8 cellular contexts compared by ENCODE assay signal in genomic region chr20:6142348-6142993, GRCh38. TPM values are rescaled to one million over a fixed set of nuclear protein-coding genes. Genes with fewer than 3 reads are reported as not detected.
DNase-seq lines count a peak whose midpoint lies in the region; ATAC-seq, FAIRE-seq and TF ChIP-seq lines count a peak whose summit lies in the region.

No MANE protein-coding gene starts in this region.

- H3K27me3 Mint-ChIP-seq in type B pancreatic cell: peaks cover 19% of the 10 kb centered on the region

- H3K4me3 ChIP-seq in WI38 (ENCODE audit: low read depth, low read length): no peak overlapping the region

- peak; percentile 89 for ATAC-seq in HG02885 (IDR thresholded peaks at IDR 0.05; ENCODE audit: poor library complexity, unreplicated experiment)

- no peak overlapping the region for H3K4me3 Mint-ChIP-seq in type B pancreatic cell

- peak; percentile 37 for DNase-seq in activated gamma-delta T cell treated with Interleukin-2 at 50 U/mL for 16 hours
- DNase-seq in activated gamma-delta T cell (lab: John Stamatoyannopoulos, UW): no peak
- peak; percentile 2 for DNase-seq in NCI-H2107 treated with DMSO at 0.1 percent for 48 hours (lab: John Stamatoyannopoulos, UW; ENCODE audit: unreplicated experiment)
- peak; percentile 74 for DNase-seq in middle frontal gyrus (ENCODE audit: extremely low spot score, low spot score)
- DNase-seq in type B pancreatic cell (ENCODE audit: extremely low spot score, unreplicated experiment): no peak

- H3K36me3 Mint-ChIP-seq in type B pancreatic cell: no peaks in the 10 kb centered on the region

- no peak overlapping the region for H3K27ac Mint-ChIP-seq in type B pancreatic cell

- peak; percentile 85 for FAIRE-seq in endometrium (lab: Jason Lieb, UNC)

- peak; percentile 65 for TF ChIP-seq CTCF in WI38 (IDR thresholded peaks at IDR 0.05; ENCODE audit: low read depth, low read length)
- TF ChIP-seq CTCF in type B pancreatic cell (conservative IDR thresholded peaks at IDR 0.05): peak; percentile 92

- peaks cover 4% of the 10 kb centered on the region for H3K4me1 Mint-ChIP-seq in type B pancreatic cell (ENCODE audit: unreplicated experiment)

- no peaks in the 10 kb centered on the region for H3K9me3 Mint-ChIP-seq in type B pancreatic cell

RNA-seq across cellular contexts. Expression of gene FERMT1, which starts 19.6 kb away (rescaled TPM):
- 7.1 and 11.5 TPM in 2 replicates for total RNA-seq in type B pancreatic cell (ENCODE audit: low replicate concordance)

Comparison
In these comparisons a context has a peak if more than half of its experiments do, and no peak if none do; other contexts are left out.
1. DNase-seq: peak in activated gamma-delta T cell treated with Interleukin-2 at 50 U/mL for 16 hours (single experiment), NCI-H2107 treated with DMSO at 0.1 percent for 48 hours (single experiment) and middle frontal gyrus (single experiment); none in activated gamma-delta T cell (single experiment) and type B pancreatic cell (single experiment).